ENCODE assay signal across 12 cellular contexts in genomic region chr1:246947255-246947654, GRCh38. TPM values are rescaled to one million over a fixed set of nuclear protein-coding genes. Genes with fewer than 3 reads are reported as not detected.
DNase-seq lines count a peak whose midpoint lies in the region; ATAC-seq and TF ChIP-seq lines count a peak whose summit lies in the region.
"Had no signal": no experiment of that assay in that cellular context is flagged by ENCODE, and none has a peak within 500 bp of the region (broad histone marks: within the 10 kb centered on the region; RNA-seq: fewer than 3 reads in every experiment).

No MANE protein-coding gene starts in this region.

- no peak overlapping the region for H3K4me3 Mint-ChIP-seq in nephron progenitor cell
- H3K4me3 Mint-ChIP-seq: natural killer cell treated with Interleukin-12 subunit alpha and Interleukin-12 subunit beta and Interleukin-15 and Interleukin-18, amount 100 ng/mL, for 72 hours had no signal

- no peaks in the 10 kb centered on the region for H3K9me3 ChIP-seq in skeletal muscle satellite cell (replicated peaks; ENCODE audit: low read length)

- H3K36me3 ChIP-seq in skeletal muscle satellite cell (ENCODE audit: insufficient read depth, low read length) = no peaks in the 10 kb centered on the region

- no peak for ATAC-seq in HG03039 (IDR thresholded peaks at IDR 0.05; ENCODE audit: unreplicated experiment)
- ATAC-seq: natural killer cell treated with Interleukin-12 subunit alpha and Interleukin-12 subunit beta and Interleukin-15 and Interleukin-18, amount 100 ng/mL, for 72 hours had no signal

- peaks cover 37% of the 10 kb centered on the region for H3K4me1 ChIP-seq in skeletal muscle satellite cell (ENCODE audit: control insufficient read depth, insufficient read depth, low read length)

- H3K9ac ChIP-seq in skeletal muscle satellite cell (ENCODE audit: low read depth, low read length) = peak overlapping the region; percentile 62

- H3K4me3 ChIP-seq in skeletal muscle satellite cell (ENCODE audit: low read length) = peak overlapping the region; percentile 32

- DNase-seq in HT1080 (ENCODE audit: low read depth) (peak; percentile 64), dermis microvascular lymphatic vessel endothelial cell (ENCODE audit: low read depth in 2 of 2) (peak; percentile 74 to 94), nephron progenitor cell (no peak)
- no peak for DNase-seq in activated CD4-positive, alpha-beta T cell treated with anti-CD3 and anti-CD28 coated beads for 1 hour
- no peak for DNase-seq in activated CD4-positive, CD25-positive, alpha-beta regulatory T cell (lab: John Stamatoyannopoulos, UW)
- DNase-seq: activated CD8-positive, alpha-beta memory T cell treated with anti-CD3 and anti-CD28 coated beads for 24 hours; DMS153; effector CD4-positive, alpha-beta T cell had no signal

- no peak overlapping the region for H3K27ac Mint-ChIP-seq in nephron progenitor cell
- H3K27ac Mint-ChIP-seq: natural killer cell treated with Interleukin-12 subunit alpha and Interleukin-12 subunit beta and Interleukin-15 and Interleukin-18, amount 100 ng/mL, for 72 hours had no signal

- H3K9me3 Mint-ChIP-seq in nephron progenitor cell = peaks cover 5% of the 10 kb centered on the region
- H3K9me3 Mint-ChIP-seq: natural killer cell treated with Interleukin-12 subunit alpha and Interleukin-12 subunit beta and Interleukin-15 and Interleukin-18, amount 100 ng/mL, for 72 hours had no signal

- TF ChIP-seq CTCF in nephron progenitor cell (IDR thresholded peaks at IDR 0.05) = no peak

- peak overlapping the region; percentile 13 for H3K27ac ChIP-seq in layer of hippocampus (ENCODE audit: low read depth, low read length)

- H3K27me3 ChIP-seq in layer of hippocampus (ENCODE audit: control insufficient read depth, insufficient read depth, low read length) = no peaks in the 10 kb centered on the region
- H3K27me3 ChIP-seq in skeletal muscle satellite cell (ENCODE audit: control insufficient read depth, insufficient read depth, low read length) = no peaks in the 10 kb centered on the region

- H3K36me3 Mint-ChIP-seq in nephron progenitor cell (ENCODE audit: low read depth) = peaks cover 54% of the 10 kb centered on the region
- H3K36me3 Mint-ChIP-seq: natural killer cell treated with Interleukin-12 subunit alpha and Interleukin-12 subunit beta and Interleukin-15 and Interleukin-18, amount 100 ng/mL, for 72 hours had no signal

- peak overlapping the region; percentile 68 for H3K4me2 ChIP-seq in skeletal muscle satellite cell (ENCODE audit: low read length)

- no peaks in the 10 kb centered on the region for H3K4me1 Mint-ChIP-seq in nephron progenitor cell

- H3K27me3 Mint-ChIP-seq in nephron progenitor cell (ENCODE audit: low read depth, poor library complexity) = no peaks in the 10 kb centered on the region

RNA-seq across cellular contexts. Expression of gene AHCTF1, which starts 15.5 kb away (rescaled TPM):
- total RNA-seq in HT1080 (2014; rRNA removed; shearing (Covaris generic)) = 28.4 and 30.1 TPM in 2 replicates
- 15.3 and 20.9 TPM in 2 replicates for polyA plus RNA-seq in HT1080 (2015; cell fraction: cytosol; rRNA removed)
- 62.2 and 63.6 TPM in 2 replicates for polyA plus RNA-seq in HT1080 (2015; cell fraction: nucleus; rRNA removed)
- 20.5 and 22.9 TPM in 2 replicates for total RNA-seq in dermis microvascular lymphatic vessel endothelial cell
- total RNA-seq in skeletal muscle satellite cell (2012; rRNA removed) = 39.1 and 51.5 TPM in 2 replicates

Comparison
In these comparisons a context has a peak if more than half of its experiments do, and no peak if none do; other contexts are left out.
1. DNase-seq: peak in HT1080 (single experiment) and dermis microvascular lymphatic vessel endothelial cell (2 of 2); none in activated CD4-positive, alpha-beta T cell treated with anti-CD3 and anti-CD28 coated beads for 1 hour (single experiment), nephron progenitor cell (single experiment) and activated CD4-positive, CD25-positive, alpha-beta regulatory T cell (0 of 4).